11 cellular contexts compared by ENCODE assay signal in the genomic region with DNA sequence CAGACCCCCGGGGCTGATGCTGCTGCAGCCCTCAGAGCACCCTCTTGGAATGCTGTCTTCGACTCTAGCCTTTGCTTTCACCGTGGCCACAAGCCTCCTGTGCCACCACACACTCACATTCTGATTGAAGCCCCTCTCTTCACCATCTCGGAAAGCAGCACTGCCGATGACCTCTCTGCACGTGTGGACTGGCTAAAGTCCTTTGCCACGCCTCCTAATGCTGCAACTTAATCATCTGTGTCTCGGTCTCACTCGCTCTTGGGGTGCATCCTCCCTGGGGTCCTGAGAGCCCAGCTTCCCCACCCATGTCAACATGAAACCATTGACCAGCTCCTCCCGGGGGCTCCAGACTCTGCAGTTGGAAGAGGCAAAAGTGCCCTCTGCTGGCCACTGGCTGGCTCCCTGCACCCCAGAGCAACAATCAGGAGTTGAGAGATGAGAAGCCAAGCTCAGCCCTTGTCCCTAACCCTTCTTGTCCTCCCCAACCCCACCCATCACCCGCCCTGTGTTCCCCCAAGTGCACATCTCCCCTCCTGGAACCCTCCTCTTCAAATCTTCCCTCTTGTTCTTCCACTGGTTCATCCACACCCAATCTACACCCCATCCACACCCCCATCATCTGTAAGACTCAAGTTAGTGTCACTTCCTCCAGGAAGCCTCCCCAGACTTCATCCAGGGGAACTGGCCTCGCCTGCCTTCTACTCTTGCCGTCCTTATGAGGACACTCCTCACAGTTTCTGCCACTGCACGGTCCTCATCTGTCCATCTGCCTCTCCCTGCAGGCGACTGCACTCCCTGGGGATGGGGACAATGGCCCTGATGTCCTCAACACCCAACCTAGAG. TPM values are rescaled to one million over a fixed set of nuclear protein-coding genes. Genes with fewer than 3 reads are reported as not detected.
DNase-seq lines count a peak whose midpoint lies in the region; ATAC-seq and TF ChIP-seq lines count a peak whose summit lies in the region.
"Had no signal": no experiment of that assay in that cellular context is flagged by ENCODE, and none has a peak within 500 bp of the region (broad histone marks: within the 10 kb centered on the region; RNA-seq: fewer than 3 reads in every experiment).

No MANE protein-coding gene starts in this region.

- no peak overlapping the region for H3K4me3 Mint-ChIP-seq in Caco-2 (ENCODE audit: unreplicated experiment)
- no peak overlapping the region for H3K4me3 Mint-ChIP-seq in osteocyte (ENCODE audit: unreplicated experiment)
- H3K4me3 Mint-ChIP-seq in activated naive CD8-positive, alpha-beta T cell treated with anti-CD3 and anti-CD28 coated beads, Interleukin-2, amount 50 U/mL, for 24 hours = no peak overlapping the region
- H3K4me3 Mint-ChIP-seq: activated CD4-positive, alpha-beta T cell treated with anti-CD3 and anti-CD28 coated beads, Interleukin-2, amount 10 ng/mL, durations not matched to agents 24 days and 14 days; mesothelial cell of epicardium had no signal

- CTCF ChIA-PET in Caco-2 (lab: Charles Lee) = interaction anchor here (0.5 to 1.5 kb wide), 3 partner anchors 24 to 255 kb away, joined by 3 to 9 read pairs (median 4); a partner anchor contains a TSS
- CTCF ChIA-PET in HEK293T (lab: Yijun Ruan, JAX) = interaction anchor here (0.6 to 1.6 kb wide), 9 partner anchors 8 to 258 kb away, joined by 3 to 14 read pairs (median 3); no protein-coding TSS in a partner anchor

- H3K27me3 Mint-ChIP-seq in Caco-2 (ENCODE audit: insufficient read depth, unreplicated experiment) (no peaks in the 10 kb centered on the region), osteocyte (ENCODE audit: unreplicated experiment) (no peaks in the 10 kb centered on the region)
- peaks cover 11% of the 10 kb centered on the region for H3K27me3 Mint-ChIP-seq in activated naive CD8-positive, alpha-beta T cell treated with anti-CD3 and anti-CD28 coated beads, Interleukin-2, amount 50 U/mL, for 24 hours

- H3K9me3 ChIP-seq in Caco-2 (no peaks in the 10 kb centered on the region), adipocyte (ENCODE audit: control insufficient read depth, low read length) (peaks cover under 1% of the 10 kb centered on the region)

- H3K9me3 Mint-ChIP-seq in Caco-2 (ENCODE audit: unreplicated experiment) (no peaks in the 10 kb centered on the region), osteocyte (ENCODE audit: unreplicated experiment) (no peaks in the 10 kb centered on the region)
- no peaks in the 10 kb centered on the region for H3K9me3 Mint-ChIP-seq in activated naive CD8-positive, alpha-beta T cell treated with anti-CD3 and anti-CD28 coated beads, Interleukin-2, amount 50 U/mL, for 24 hours
- H3K9me3 Mint-ChIP-seq: activated CD4-positive, alpha-beta T cell treated with anti-CD3 and anti-CD28 coated beads, Interleukin-2, amount 10 ng/mL, durations not matched to agents 24 days and 14 days; mesothelial cell of epicardium had no signal

- peaks cover 16% of the 10 kb centered on the region for H3K4me1 Mint-ChIP-seq in Caco-2 (ENCODE audit: low read depth, unreplicated experiment)
- H3K4me1 Mint-ChIP-seq in osteocyte (ENCODE audit: unreplicated experiment) = no peaks in the 10 kb centered on the region
- no peaks in the 10 kb centered on the region for H3K4me1 Mint-ChIP-seq in activated naive CD8-positive, alpha-beta T cell treated with anti-CD3 and anti-CD28 coated beads, Interleukin-2, amount 50 U/mL, for 24 hours
- H3K4me1 Mint-ChIP-seq: activated CD4-positive, alpha-beta T cell treated with anti-CD3 and anti-CD28 coated beads, Interleukin-2, amount 10 ng/mL, durations not matched to agents 24 days and 14 days had no signal

- no peaks in the 10 kb centered on the region for H3K36me3 ChIP-seq in Caco-2 (ENCODE audit: control insufficient read depth, insufficient read depth, low read length)
- H3K36me3 ChIP-seq in adipocyte (ENCODE audit: control insufficient read depth, insufficient read depth, low read length, severe bottlenecking) = no peaks in the 10 kb centered on the region

- ATAC-seq in GM18870 (IDR thresholded peaks at IDR 0.05; ENCODE audit: unreplicated experiment) = no peak
- no peak for ATAC-seq in activated naive CD8-positive, alpha-beta T cell treated with anti-CD3 and anti-CD28 coated beads, Interleukin-2, amount 50 U/mL, for 24 hours

- TF ChIP-seq CTCF in Caco-2 (IDR thresholded peaks at IDR 0.05; ENCODE audit: insufficient read depth in 1 of 2, low read depth in 1 of 2, low read length in 1 of 2, severe bottlenecking in 1 of 2, unreplicated experiment in 1 of 2) (peak; percentile 25 to 48), osteocyte (IDR thresholded peaks at IDR 0.05) (no peak)

- H3K4me1 ChIP-seq in Caco-2 = peaks cover 17% of the 10 kb centered on the region
- H3K4me1 ChIP-seq in adipocyte (ENCODE audit: control insufficient read depth, insufficient read depth, low read length) = no peaks in the 10 kb centered on the region

- BruUV-seq in Caco-2 (replicated peaks; lab: Mats Ljungman, UMichigan) = no TSS peak

- POLR2A ChIA-PET in Caco-2 (lab: Charles Lee) (no interaction called here), HEK293T (lab: Yijun Ruan, JAX) (no interaction called here)

- no peaks in the 10 kb centered on the region for H3K36me3 Mint-ChIP-seq in Caco-2 (ENCODE audit: insufficient read depth, unreplicated experiment)
- H3K36me3 Mint-ChIP-seq in osteocyte (ENCODE audit: unreplicated experiment) = no peaks in the 10 kb centered on the region
- H3K36me3 Mint-ChIP-seq in activated naive CD8-positive, alpha-beta T cell treated with anti-CD3 and anti-CD28 coated beads, Interleukin-2, amount 50 U/mL, for 24 hours (ENCODE audit: low read depth) = no peaks in the 10 kb centered on the region
- H3K36me3 Mint-ChIP-seq: mesothelial cell of epicardium had no signal

- H3K27ac Mint-ChIP-seq in Caco-2 (ENCODE audit: unreplicated experiment) (peak overlapping the region; percentile 25), osteocyte (ENCODE audit: unreplicated experiment) (no peak overlapping the region)
- H3K27ac Mint-ChIP-seq in activated naive CD8-positive, alpha-beta T cell treated with anti-CD3 and anti-CD28 coated beads, Interleukin-2, amount 50 U/mL, for 24 hours = no peak overlapping the region
- H3K27ac Mint-ChIP-seq: activated CD4-positive, alpha-beta T cell treated with anti-CD3 and anti-CD28 coated beads, Interleukin-2, amount 10 ng/mL, durations not matched to agents 24 days and 14 days; mesothelial cell of epicardium had no signal

- DNase-seq in Caco-2 (peak in 1 of 2 experiments; percentile 16), HEK293T (ENCODE audit: extremely low spot score) (peak; percentile 44), adipocyte (ENCODE audit: low read depth) (peak; percentile 37), kidney tubule cell (ENCODE audit: low spot score) (peak; percentile 13), HPDE6-E6E7 (ENCODE audit: extremely low spot score) (no peak), osteocyte (ENCODE audit: extremely low spot score, unreplicated experiment) (no peak)
- no peak for DNase-seq in activated naive CD8-positive, alpha-beta T cell treated with anti-CD3 and anti-CD28 coated beads, Interleukin-2, amount 50 U/mL, for 24 hours
- DNase-seq: activated CD4-positive, alpha-beta T cell treated with anti-CD3 and anti-CD28 coated beads, Interleukin-2, amount 10 ng/mL, durations not matched to agents 24 days and 14 days; stimulated activated CD4-positive, alpha-beta T cell treated with anti-CD3 and anti-CD28 coated beads, Interleukin-4, amount 100 ng/mL, for 24 hours had no signal

- H3K27me3 ChIP-seq in Caco-2 (replicated peaks; ENCODE audit: control insufficient read depth, insufficient read depth, low read length) = no peaks in the 10 kb centered on the region
- H3K27me3 ChIP-seq in adipocyte (replicated peaks; ENCODE audit: control insufficient read depth, insufficient read depth, low read length) = peaks cover 33% of the 10 kb centered on the region

- H3K4me3 ChIP-seq in Caco-2 (ENCODE audit: low read depth, low read length) (no peak overlapping the region), adipocyte (ENCODE audit: low read length) (no peak overlapping the region)

- no peak overlapping the region for H3K9ac ChIP-seq in adipocyte (ENCODE audit: low read length)

- intact Hi-C loops in Caco-2 (cut with micrococcal nuclease; ENCODE audit: unreplicated experiment) = no loop called here

TF ChIP-seq in HEK293T, 16 proteins besides CTCF, POLR2A, EP300 and RAD21:
- TF ChIP-seq ZNF384 (IDR thresholded peaks at IDR 0.05) (no peak), L3MBTL2 (conservative IDR thresholded peaks at IDR 0.05) (no peak), SUZ12 (IDR thresholded peaks at IDR 0.05) (no peak), NFRKB (IDR thresholded peaks at IDR 0.05) (no peak), FOXK2 (IDR thresholded peaks at IDR 0.05) (no peak), SP1 (IDR thresholded peaks at IDR 0.05) (no peak), ARNT (IDR thresholded peaks at IDR 0.05) (no peak), FOXM1 (IDR thresholded peaks at IDR 0.05; ENCODE audit: borderline replicate concordance) (no peak), ELF4 (IDR thresholded peaks at IDR 0.05) (no peak)

RNA-seq across cellular contexts. Expression of a gene that starts 23.6 kb away (rescaled TPM):
- total RNA-seq in Caco-2 (2022) (not detected in 2 replicates), osteocyte (not detected in 2 replicates)
- total RNA-seq: activated CD4-positive, alpha-beta T cell treated with anti-CD3 and anti-CD28 coated beads, Interleukin-2, amount 10 ng/mL, durations not matched to agents 24 days and 14 days; mesothelial cell of epicardium had no signal

Comparison
In these comparisons a context has a peak if more than half of its experiments do, and no peak if none do; other contexts are left out.
1. DNase-seq: peak in HEK293T (single experiment), adipocyte (single experiment) and kidney tubule cell (single experiment); none in HPDE6-E6E7 (single experiment), osteocyte (single experiment) and activated naive CD8-positive, alpha-beta T cell treated with anti-CD3 and anti-CD28 coated beads, Interleukin-2, amount 50 U/mL, for 24 hours (single experiment).